In the genomic region with DNA sequence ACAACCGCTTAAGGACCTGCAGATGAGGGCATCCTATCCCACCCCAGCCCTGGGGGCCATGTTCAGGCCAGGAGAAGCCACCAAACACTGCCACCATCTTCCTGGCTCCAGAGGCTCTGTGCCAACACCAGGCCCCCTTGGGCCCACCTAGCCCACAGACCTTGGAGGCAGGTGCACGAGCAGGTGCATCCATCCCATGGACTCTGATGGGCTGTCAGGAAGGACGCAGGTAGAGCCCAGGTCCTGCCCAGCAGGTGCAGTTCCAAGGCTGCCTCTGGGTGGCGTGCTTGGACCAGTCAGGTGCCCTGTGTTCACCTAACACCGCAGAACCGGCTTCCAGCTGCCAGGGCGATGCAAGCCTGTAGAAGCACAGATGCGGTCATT, we compare ENCODE assay signal across 10 cellular contexts. TPM values are rescaled to one million over a fixed set of nuclear protein-coding genes. Genes with fewer than 3 reads are reported as not detected.
DNase-seq lines count a peak whose midpoint lies in the region; ATAC-seq lines count a peak whose summit lies in the region.
"Had no signal": no experiment of that assay in that cellular context is flagged by ENCODE, and none has a peak within 500 bp of the region (broad histone marks: within the 10 kb centered on the region; RNA-seq: fewer than 3 reads in every experiment).

No MANE protein-coding gene starts in this region.

- peaks cover 8% of the 10 kb centered on the region for H3K4me1 Mint-ChIP-seq in activated CD8-positive, alpha-beta memory T cell treated with anti-CD3 and anti-CD28 coated beads, Interleukin-2, amount 10 ng/mL, durations not matched to agents 7 days and 5 days

- CTCF ChIA-PET in activated CD8-positive, alpha-beta memory T cell treated with anti-CD3 and anti-CD28 coated beads, Interleukin-2, amount 10 ng/mL, durations not matched to agents 7 days and 5 days (lab: Charles Lee) = interaction anchor here (0.8 to 1.2 kb wide), 3 partner anchors 9 to 140 kb away, joined by 3 to 5 read pairs (median 3); a partner anchor contains a TSS

- no peaks in the 10 kb centered on the region for H3K36me3 Mint-ChIP-seq in activated CD8-positive, alpha-beta memory T cell treated with anti-CD3 and anti-CD28 coated beads, Interleukin-2, amount 10 ng/mL, durations not matched to agents 7 days and 5 days

- H3K27ac Mint-ChIP-seq in activated CD8-positive, alpha-beta memory T cell treated with anti-CD3 and anti-CD28 coated beads, Interleukin-2, amount 10 ng/mL, durations not matched to agents 7 days and 5 days = no peak overlapping the region

- H3K4me3 Mint-ChIP-seq in activated CD8-positive, alpha-beta memory T cell treated with anti-CD3 and anti-CD28 coated beads, Interleukin-2, amount 10 ng/mL, durations not matched to agents 7 days and 5 days = no peak overlapping the region

- peaks cover 5% of the 10 kb centered on the region for H3K27me3 Mint-ChIP-seq in activated CD8-positive, alpha-beta memory T cell treated with anti-CD3 and anti-CD28 coated beads, Interleukin-2, amount 10 ng/mL, durations not matched to agents 7 days and 5 days

- peaks cover 2% of the 10 kb centered on the region for H3K9me3 Mint-ChIP-seq in activated CD8-positive, alpha-beta memory T cell treated with anti-CD3 and anti-CD28 coated beads, Interleukin-2, amount 10 ng/mL, durations not matched to agents 7 days and 5 days (ENCODE audit: low read depth)

- DNase-seq in ELF-1 (ENCODE audit: low read depth, low spot score) (peak; percentile 87), NCI-H146 treated with DMSO at 0.1 percent for 48 hours (lab: John Stamatoyannopoulos, UW; ENCODE audit: unreplicated experiment) (peak; percentile 62), glomerular visceral epithelial cell (ENCODE audit: extremely low spot score) (peak; percentile 11)
- peak; percentile 69 for DNase-seq in activated CD8-positive, alpha-beta memory T cell treated with anti-CD3 and anti-CD28 coated beads, Interleukin-2, amount 10 ng/mL, durations not matched to agents 7 days and 5 days
- peak; percentile 58 for DNase-seq in stimulated activated CD4-positive, alpha-beta T cell treated with anti-CD3 and anti-CD28 coated beads, Interleukin-12 subunit alpha, Interleukin-12 subunit beta, amount 100 ng/mL, for 4 hours
- DNase-seq: left cardiac atrium had no signal

- peak; percentile 65 for ATAC-seq in activated CD8-positive, alpha-beta memory T cell treated with anti-CD3 and anti-CD28 coated beads, Interleukin-2, amount 10 ng/mL, durations not matched to agents 7 days and 5 days
- ATAC-seq in HG03196 (IDR thresholded peaks at IDR 0.05; ENCODE audit: unreplicated experiment) (no peak), HG03139 (IDR thresholded peaks at IDR 0.05; ENCODE audit: unreplicated experiment) (no peak), GM18861 (IDR thresholded peaks at IDR 0.05; ENCODE audit: unreplicated experiment) (no peak)

RNA-seq across cellular contexts. Expression of a gene that starts 22.8 kb away (rescaled TPM):
- 10 to 100 TPM; 10.0 to 14.6 TPM for total RNA-seq in activated CD8-positive, alpha-beta memory T cell treated with anti-CD3 and anti-CD28 coated beads, Interleukin-2, amount 10 ng/mL, durations not matched to agents 7 days and 5 days

RNA-seq across cellular contexts. Expression of a gene that starts 26.5 kb away (rescaled TPM):
- total RNA-seq in activated CD8-positive, alpha-beta memory T cell treated with anti-CD3 and anti-CD28 coated beads, Interleukin-2, amount 10 ng/mL, durations not matched to agents 7 days and 5 days = not detected
- total RNA-seq: HT1080, left cardiac atrium had no signal

Comparison
In these comparisons a context has a peak if more than half of its experiments do, and no peak if none do; other contexts are left out.
1. DNase-seq: peak in every context shown above with its lines; median percentile 87 in ELF-1; 69 in activated CD8-positive, alpha-beta memory T cell treated with anti-CD3 and anti-CD28 coated beads, Interleukin-2, amount 10 ng/mL, durations not matched to agents 7 days and 5 days; 62 in NCI-H146 treated with DMSO at 0.1 percent for 48 hours; 58 in stimulated activated CD4-positive, alpha-beta T cell treated with anti-CD3 and anti-CD28 coated beads, Interleukin-12 subunit alpha, Interleukin-12 subunit beta, amount 100 ng/mL, for 4 hours; 11 in glomerular visceral epithelial cell.